22 cellular contexts compared by ENCODE assay signal in genomic region chr16:83308414-83308813, GRCh38.
DNase-seq lines count a peak whose midpoint lies in the region; ATAC-seq, FAIRE-seq and TF ChIP-seq lines count a peak whose summit lies in the region.
"Had no signal": no experiment of that assay in that cellular context is flagged by ENCODE, and none has a peak within 500 bp of the region (broad histone marks: within the 10 kb centered on the region; RNA-seq: fewer than 3 reads in every experiment).

No MANE protein-coding gene starts in this region.

- H3K9me1 ChIP-seq in endothelial cell of umbilical vein (replicated peaks; ENCODE audit: control insufficient read depth, extremely low read depth, insufficient read depth, low read length): no peaks in the 10 kb centered on the region

- FAIRE-seq in endothelial cell of umbilical vein (lab: Jason Lieb, UNC): no peak
- FAIRE-seq: GM18507, H1 had no signal

- H3K27me3 Mint-ChIP-seq in nephron (ENCODE audit: low read depth): no peaks in the 10 kb centered on the region

- H3K27me3 ChIP-seq in BLaER1 (no peaks in the 10 kb centered on the region), endothelial cell of umbilical vein (ENCODE audit: control insufficient read depth in 2 of 2, insufficient read depth in 2 of 2, low read length in 2 of 2) (no peaks in the 10 kb centered on the region), GM23248 (replicated peaks; ENCODE audit: insufficient read depth) (no peaks in the 10 kb centered on the region), transverse colon (no peaks in the 10 kb centered on the region)
- H3K27me3 ChIP-seq: Peyer's patch had no signal

- H3K27ac Mint-ChIP-seq in nephron: peak overlapping the region in 2 of 3 experiments; percentile 46 to 78
- no peak overlapping the region for H3K27ac Mint-ChIP-seq in stimulated activated effector memory CD8-positive, alpha-beta T cell treated with anti-CD3 and anti-CD28 coated beads, Interleukin-12 subunit alpha, Interleukin-12 subunit beta, amount 100 ng/mL, for 72 hours

- DNase-seq in astrocyte of the hippocampus (ENCODE audit: low read depth, low spot score): peak; percentile 16
- DNase-seq in endothelial cell of umbilical vein (ENCODE audit: low read depth, low spot score): peak; percentile 44
- no peak for DNase-seq in GM23248
- DNase-seq in activated CD4-positive, alpha-beta T cell treated with anti-CD3 and anti-CD28 coated beads, Interleukin-2, amount 50 U/mL, for 4 hours: no peak
- DNase-seq in stimulated activated effector memory CD8-positive, alpha-beta T cell treated with anti-CD3 and anti-CD28 coated beads, Interleukin-12 subunit alpha, Interleukin-12 subunit beta, amount 100 ng/mL, for 72 hours (ENCODE audit: low spot score in 2 of 2): no peak
- DNase-seq in transverse colon: no peak
- DNase-seq: ACHN, DMS53, GDM1, Karpas-422, NCI-H1694 treated with DMSO at 0.1 percent for 48 hours, NCI-H2081 treated with DMSO at 0.1 percent for 48 hours, NCI-H2171 treated with DMSO at 0.1 percent for 48 hours, NCI-H446, NCI-H526, Peyer's patch had no signal

- intact Hi-C loops in endothelial cell of umbilical vein (cut with micrococcal nuclease) (loop anchor here (5.0 kb wide), 1 partner anchor 49 kb away; no protein-coding TSS in a partner anchor), transverse colon (cut with DNase I; ENCODE audit: low total_unique reads) (no loop called here)

- POLR2A ChIA-PET in endothelial cell of umbilical vein (lab: Charles Lee): no interaction called here

- peaks cover 24% of the 10 kb centered on the region for H3K4me1 Mint-ChIP-seq in nephron
- H3K4me1 Mint-ChIP-seq in stimulated activated effector memory CD8-positive, alpha-beta T cell treated with anti-CD3 and anti-CD28 coated beads, Interleukin-12 subunit alpha, Interleukin-12 subunit beta, amount 100 ng/mL, for 72 hours: no peaks in the 10 kb centered on the region

- H3K79me2 ChIP-seq in endothelial cell of umbilical vein (ENCODE audit: control insufficient read depth, insufficient read depth, low read length): no peaks in the 10 kb centered on the region
- no peaks in the 10 kb centered on the region for H3K79me2 ChIP-seq in GM23248 (ENCODE audit: insufficient read depth)

- H3K27ac ChIP-seq in BLaER1 (no peak overlapping the region), endothelial cell of umbilical vein (ENCODE audit: insufficient read depth, low read depth, low read length) (no peak overlapping the region), GM23248 (no peak overlapping the region), transverse colon (no peak overlapping the region)
- H3K27ac ChIP-seq: 22Rv1, C4-2B, Peyer's patch had no signal

- H3F3A ChIP-seq in GM23248 (ENCODE audit: insufficient read depth): peaks cover 20% of the 10 kb centered on the region

- WGBS in GM23248 (ENCODE audit: low coverage in 1 of 2, low lambda C conversion rate in 2 of 2, missing lambda C conversion rate in 2 of 2), 2 experiments: 95 to 100% methylated on average over 3 of the region's 3 CpGs
- WGBS in transverse colon (ENCODE audit: low coverage in 1 of 2), 2 donors: 53 to 56% methylated on average over 3 of the region's 3 CpGs

- peaks cover 73% of the 10 kb centered on the region for H3K4me1 ChIP-seq in BLaER1
- peaks cover 36% of the 10 kb centered on the region for H3K4me1 ChIP-seq in endothelial cell of umbilical vein (ENCODE audit: control insufficient read depth, extremely low read depth, insufficient read depth, low read length)
- H3K4me1 ChIP-seq in GM23248 (ENCODE audit: insufficient read depth): peaks cover 14% of the 10 kb centered on the region
- no peaks in the 10 kb centered on the region for H3K4me1 ChIP-seq in transverse colon
- H3K4me1 ChIP-seq: Peyer's patch had no signal

- H3K36me3 ChIP-seq in BLaER1: no peaks in the 10 kb centered on the region
- no peaks in the 10 kb centered on the region for H3K36me3 ChIP-seq in endothelial cell of umbilical vein (ENCODE audit: control insufficient read depth in 2 of 2, extremely low read depth in 1 of 2, insufficient read depth in 2 of 2, low read length in 2 of 2)
- no peaks in the 10 kb centered on the region for H3K36me3 ChIP-seq in GM23248 (ENCODE audit: low read depth)
- no peaks in the 10 kb centered on the region for H3K36me3 ChIP-seq in transverse colon
- H3K36me3 ChIP-seq: Peyer's patch had no signal

- TF ChIP-seq CTCF in endothelial cell of umbilical vein (IDR thresholded peaks at IDR 0.05; ENCODE audit: extremely low read depth in 1 of 2, insufficient read depth in 1 of 2, low read depth in 1 of 2, low read length in 2 of 2): no peak
- TF ChIP-seq CTCF in nephron (IDR thresholded peaks at IDR 0.05; ENCODE audit: unreplicated experiment in 3 of 3): no peak
- TF ChIP-seq CTCF in transverse colon (IDR thresholded peaks at IDR 0.05): no peak

- H3K9ac ChIP-seq in BLaER1 (no peak overlapping the region; the same call in 1 of the 2 replicates), endothelial cell of umbilical vein (replicated peaks; ENCODE audit: extremely low read depth, insufficient read depth, low read length) (no peak overlapping the region), GM23248 (no peak overlapping the region)

- H3K4me2 ChIP-seq in BLaER1 (peak overlapping the region; percentile 89), endothelial cell of umbilical vein (ENCODE audit: insufficient read depth, low read length) (no peak overlapping the region), GM23248 (ENCODE audit: unreplicated experiment) (no peak overlapping the region)

- no peak for ATAC-seq in stimulated activated effector memory CD8-positive, alpha-beta T cell treated with anti-CD3 and anti-CD28 coated beads, Interleukin-12 subunit alpha, Interleukin-12 subunit beta, amount 100 ng/mL, for 72 hours

- no peak for TF ChIP-seq POLR2A in endothelial cell of umbilical vein (IDR thresholded peaks at IDR 0.05; ENCODE audit: low read depth, low read length)
- TF ChIP-seq POLR2A in transverse colon (IDR thresholded peaks at IDR 0.05): no peak

- in situ Hi-C loops in GM23248 (cut with MboI): no loop called here
- in situ Hi-C loops in transverse colon (cut with MboI; ENCODE audit: low pct_ligation_motif_present in 1 of 4, low pct_unique_long_range_greater_than_20kb in 1 of 4, low sequenced_read_pairs in 3 of 4): loop anchor here in 1 of 4 donors (25.0 kb wide), 1 partner anchor 96 kb away; no protein-coding TSS in a partner anchor

- no peaks in the 10 kb centered on the region for H3K9me2 ChIP-seq in GM23248 (ENCODE audit: insufficient read depth)

- H3K4me3 Mint-ChIP-seq in nephron: no peak overlapping the region
- no peak overlapping the region for H3K4me3 Mint-ChIP-seq in stimulated activated effector memory CD8-positive, alpha-beta T cell treated with anti-CD3 and anti-CD28 coated beads, Interleukin-12 subunit alpha, Interleukin-12 subunit beta, amount 100 ng/mL, for 72 hours

- H3K36me3 Mint-ChIP-seq in nephron (ENCODE audit: low read depth): no peaks in the 10 kb centered on the region
- no peaks in the 10 kb centered on the region for H3K36me3 Mint-ChIP-seq in stimulated activated effector memory CD8-positive, alpha-beta T cell treated with anti-CD3 and anti-CD28 coated beads, Interleukin-12 subunit alpha, Interleukin-12 subunit beta, amount 100 ng/mL, for 72 hours

- BruUV-seq in endothelial cell of umbilical vein (replicated peaks; lab: Mats Ljungman, UMichigan): no TSS peak

- H3K4me3 ChIP-seq in BLaER1 (no peak overlapping the region), endothelial cell of umbilical vein (replicated peaks in 1 of 3; ENCODE audit: insufficient read depth in 1 of 3, low read depth in 1 of 3, low read length in 3 of 3) (no peak overlapping the region), GM23248 (no peak overlapping the region), transverse colon (no peak overlapping the region)
- H3K4me3 ChIP-seq: Peyer's patch had no signal

- no peaks in the 10 kb centered on the region for H4K20me1 ChIP-seq in BLaER1
- no peaks in the 10 kb centered on the region for H4K20me1 ChIP-seq in endothelial cell of umbilical vein (replicated peaks; ENCODE audit: control insufficient read depth, extremely low read depth, insufficient read depth, low read length)
- no peaks in the 10 kb centered on the region for H4K20me1 ChIP-seq in GM23248 (ENCODE audit: insufficient read depth)

- H2AFZ ChIP-seq in endothelial cell of umbilical vein (ENCODE audit: low read depth, low read length) (no peak overlapping the region), GM23248 (no peak overlapping the region)

- TF ChIP-seq EP300 in transverse colon (IDR thresholded peaks at IDR 0.05; ENCODE audit: low read depth): no peak

- dilution Hi-C loops in endothelial cell of umbilical vein (cut with MboI; ENCODE audit: extremely low pct_ligation_motif_present, low sequenced_read_pairs): no loop called here

- no peaks in the 10 kb centered on the region for H3K9me3 Mint-ChIP-seq in nephron
- H3K9me3 Mint-ChIP-seq in stimulated activated effector memory CD8-positive, alpha-beta T cell treated with anti-CD3 and anti-CD28 coated beads, Interleukin-12 subunit alpha, Interleukin-12 subunit beta, amount 100 ng/mL, for 72 hours: no peaks in the 10 kb centered on the region

- CTCF ChIA-PET in endothelial cell of umbilical vein (lab: Charles Lee): interaction anchor here (2.4 kb wide), 1 partner anchor 15 kb away, joined by 6 read pairs; no protein-coding TSS in a partner anchor

- H3K9me3 ChIP-seq in BLaER1 (no peaks in the 10 kb centered on the region), endothelial cell of umbilical vein (replicated peaks; ENCODE audit: control insufficient read depth, insufficient read depth, low read length) (no peaks in the 10 kb centered on the region), GM23248 (ENCODE audit: low read depth) (no peaks in the 10 kb centered on the region), transverse colon (no peaks in the 10 kb centered on the region)
- H3K9me3 ChIP-seq: Peyer's patch had no signal

TF ChIP-seq in endothelial cell of umbilical vein, 7 proteins besides CTCF, POLR2A, EP300 and RAD21:
- TF ChIP-seq MYC (IDR thresholded peaks at IDR 0.05; ENCODE audit: low read depth, low read length) (no peak), EZH2 (IDR thresholded peaks at IDR 0.05; ENCODE audit: borderline replicate concordance, low read depth, low read length, severe bottlenecking) (no peak), JUN (IDR thresholded peaks at IDR 0.05; ENCODE audit: borderline replicate concordance, insufficient read depth, insufficient read length, low read depth) (no peak), POLR2AphosphoS5 (IDR thresholded peaks at IDR 0.05; ENCODE audit: insufficient read depth, low read depth, low read length) (no peak), MAX (IDR thresholded peaks at IDR 0.05; ENCODE audit: insufficient read depth, insufficient read length) (no peak), FOS (IDR thresholded peaks at IDR 0.05; ENCODE audit: borderline replicate concordance, insufficient read depth, low read length) (no peak), GATA2 (IDR thresholded peaks at IDR 0.05; ENCODE audit: insufficient read depth, insufficient read length, low read depth, low read length) (no peak)

Comparison
In these comparisons a context has a peak if more than half of its experiments do, and no peak if none do; other contexts are left out.
1. DNase-seq: peak in astrocyte of the hippocampus (single experiment) and endothelial cell of umbilical vein (single experiment); none in GM23248 (single experiment), activated CD4-positive, alpha-beta T cell treated with anti-CD3 and anti-CD28 coated beads, Interleukin-2, amount 50 U/mL, for 4 hours (0 of 2), stimulated activated effector memory CD8-positive, alpha-beta T cell treated with anti-CD3 and anti-CD28 coated beads, Interleukin-12 subunit alpha, Interleukin-12 subunit beta, amount 100 ng/mL, for 72 hours (0 of 2) and transverse colon (single experiment).